ENCODE assay signal across 1 cellular context in genomic region chr6:105500693-105501092, GRCh38.
TF ChIP-seq lines count a peak whose summit lies in the region.

No MANE protein-coding gene starts in this region.

TF ChIP-seq in WTC11, 78 proteins besides CTCF, POLR2A, EP300 and RAD21 (continued from another document):
- TF ChIP-seq SMAD3 (CRISPR knock-in tag; IDR thresholded peaks at IDR 0.05; ENCODE audit: borderline replicate concordance) = no peak
- TF ChIP-seq, protein P1, sequence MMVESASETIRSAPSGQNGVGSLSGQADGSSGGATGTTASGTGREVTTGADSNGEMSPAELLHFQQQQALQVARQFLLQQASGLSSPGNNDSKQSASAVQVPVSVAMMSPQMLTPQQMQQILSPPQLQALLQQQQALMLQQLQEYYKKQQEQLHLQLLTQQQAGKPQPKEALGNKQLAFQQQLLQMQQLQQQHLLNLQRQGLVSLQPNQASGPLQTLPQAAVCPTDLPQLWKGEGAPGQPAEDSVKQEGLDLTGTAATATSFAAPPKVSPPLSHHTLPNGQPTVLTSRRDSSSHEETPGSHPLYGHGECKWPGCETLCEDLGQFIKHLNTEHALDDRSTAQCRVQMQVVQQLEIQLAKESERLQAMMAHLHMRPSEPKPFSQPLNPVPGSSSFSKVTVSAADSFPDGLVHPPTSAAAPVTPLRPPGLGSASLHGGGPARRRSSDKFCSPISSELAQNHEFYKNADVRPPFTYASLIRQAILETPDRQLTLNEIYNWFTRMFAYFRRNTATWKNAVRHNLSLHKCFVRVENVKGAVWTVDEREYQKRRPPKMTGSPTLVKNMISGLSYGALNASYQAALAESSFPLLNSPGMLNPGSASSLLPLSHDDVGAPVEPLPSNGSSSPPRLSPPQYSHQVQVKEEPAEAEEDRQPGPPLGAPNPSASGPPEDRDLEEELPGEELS (CRISPR knock-in tag; IDR thresholded peaks at IDR 0.05) = no peak
- no peak for TF ChIP-seq IRF1 (CRISPR knock-in tag; IDR thresholded peaks at IDR 0.05)
- no peak for TF ChIP-seq NFYB (CRISPR knock-in tag; conservative IDR thresholded peaks at IDR 0.05; ENCODE audit: low read depth)
- no peak for TF ChIP-seq ZNF416 (CRISPR knock-in tag; IDR thresholded peaks at IDR 0.05)
- TF ChIP-seq ZNF423 (CRISPR knock-in tag; IDR thresholded peaks at IDR 0.05) = no peak
- no peak for TF ChIP-seq ETV6 (CRISPR knock-in tag; IDR thresholded peaks at IDR 0.05)
- TF ChIP-seq FOXP1 (CRISPR knock-in tag; IDR thresholded peaks at IDR 0.05; ENCODE audit: borderline replicate concordance) = no peak
- TF ChIP-seq NFE2L1 (CRISPR knock-in tag; IDR thresholded peaks at IDR 0.05) = no peak
- no peak for TF ChIP-seq ATF3 (CRISPR knock-in tag; conservative IDR thresholded peaks at IDR 0.05)
- TF ChIP-seq GRHL2 (CRISPR knock-in tag; IDR thresholded peaks at IDR 0.05; ENCODE audit: insufficient replicate concordance, severe bottlenecking) = no peak
